ENCODE assay signal across 27 cellular contexts in genomic region chr11:95218149-95218548, GRCh38. TPM values are rescaled to one million over a fixed set of nuclear protein-coding genes. Genes with fewer than 3 reads are reported as not detected.
A peak's percentile ranks its signal among the peaks of the same experiment; 100 is the strongest.
DNase-seq lines count a peak whose midpoint lies in the region; ATAC-seq and TF ChIP-seq lines count a peak whose summit lies in the region.
"Had no signal": no experiment of that assay in that cellular context is flagged by ENCODE, and none has a peak within 500 bp of the region (broad histone marks: within the 10 kb centered on the region; RNA-seq: fewer than 3 reads in every experiment).

No MANE protein-coding gene starts in this region.

- no peak overlapping the region for H3K23ac ChIP-seq in trophoblast cell (ENCODE audit: low read length)

- no peak overlapping the region for H3K4me2 ChIP-seq in trophoblast cell (ENCODE audit: low read length)
- H3K4me2 ChIP-seq in hepatocyte = no peak overlapping the region
- H3K4me2 ChIP-seq: A549, BLaER1 had no signal

- no peaks in the 10 kb centered on the region for H3K9me2 ChIP-seq in hepatocyte (replicated peaks; ENCODE audit: insufficient read depth)

- ATAC-seq in activated naive CD4-positive, alpha-beta T cell treated with anti-CD3 and anti-CD28 coated beads, Interleukin-2, amount 50 U/mL, for 72 hours = no peak
- no peak for ATAC-seq in memory B cell (ENCODE audit: low read depth)
- no peak for ATAC-seq in HG03521 (IDR thresholded peaks at IDR 0.05; ENCODE audit: unreplicated experiment)
- ATAC-seq: A549, GM12878 had no signal

- H2BK5ac ChIP-seq in trophoblast cell (ENCODE audit: low read depth, low read length, poor library complexity) = no peak overlapping the region

- H3K79me2 ChIP-seq in trophoblast cell (ENCODE audit: control insufficient read depth, insufficient read depth, low read length, poor library complexity) (peaks cover 11% of the 10 kb centered on the region), hepatocyte (peaks cover 98% of the 10 kb centered on the region)

- H3K9me3 ChIP-seq in trophoblast cell (ENCODE audit: insufficient read depth, low read depth, low read length) (no peaks in the 10 kb centered on the region), hepatocyte (ENCODE audit: low read depth) (no peaks in the 10 kb centered on the region)
- H3K9me3 ChIP-seq: A549, BE2C had no signal

- H3K4ac ChIP-seq in trophoblast cell (ENCODE audit: low read depth, low read length) = peak overlapping the region; percentile 50

- H2AFZ ChIP-seq in trophoblast cell (ENCODE audit: insufficient read depth, low read length, poor library complexity) (no peak overlapping the region), hepatocyte (no peak overlapping the region)

- H3K9ac ChIP-seq in trophoblast cell (ENCODE audit: low read length) = no peak overlapping the region
- H3K9ac ChIP-seq: BLaER1 had no signal

- no peak overlapping the region for H2BK12ac ChIP-seq in trophoblast cell (ENCODE audit: low read length)

- no peak overlapping the region for H4K91ac ChIP-seq in trophoblast cell (ENCODE audit: low read depth, low read length)

- H2AK5ac ChIP-seq in trophoblast cell (ENCODE audit: low read length) = no peak overlapping the region

- no peaks in the 10 kb centered on the region for H3K79me1 ChIP-seq in trophoblast cell (ENCODE audit: low read length)

- peaks cover 52% of the 10 kb centered on the region for H3K4me1 Mint-ChIP-seq in activated naive CD4-positive, alpha-beta T cell treated with anti-CD3 and anti-CD28 coated beads, Interleukin-2, amount 50 U/mL, for 24 hours
- peaks cover 20% of the 10 kb centered on the region for H3K4me1 Mint-ChIP-seq in memory B cell
- H3K4me1 Mint-ChIP-seq in glutamatergic neuron (ENCODE audit: low read depth, unreplicated experiment) = peaks cover 23% of the 10 kb centered on the region

- DNase-seq in activated naive CD4-positive, alpha-beta T cell treated with anti-CD3 and anti-CD28 coated beads, Interleukin-2, amount 50 U/mL, for 72 hours (ENCODE audit: low spot score in 2 of 2) = no peak
- DNase-seq in memory B cell (ENCODE audit: low spot score in 2 of 2) (no peak), trophoblast cell (no peak), hepatocyte (ENCODE audit: low spot score) (no peak), glutamatergic neuron (no peak)
- DNase-seq: AML-193; BE2C; C1 segment of cervical spinal cord; CD4-positive, alpha-beta memory T cell; CD4-positive, CD25-positive, alpha-beta regulatory T cell; CD8-positive, alpha-beta memory T cell; COR-L47; DMS 273 treated with DMSO at 0.1 percent for 48 hours; DMS153; DMS53; DMS79; DND-41; EL; GDM1 had no signal

- no peaks in the 10 kb centered on the region for H3K9me3 Mint-ChIP-seq in activated naive CD4-positive, alpha-beta T cell treated with anti-CD3 and anti-CD28 coated beads, Interleukin-2, amount 50 U/mL, for 24 hours
- H3K9me3 Mint-ChIP-seq in activated naive CD4-positive, alpha-beta T cell treated with anti-CD3 and anti-CD28 coated beads, Interleukin-2, amount 50 U/mL, for 72 hours = peaks cover 0 to 4% of the 10 kb centered on the region in 2 donors
- H3K9me3 Mint-ChIP-seq in memory B cell (peaks cover 1% of the 10 kb centered on the region), glutamatergic neuron (ENCODE audit: unreplicated experiment) (no peaks in the 10 kb centered on the region)
- H3K9me3 Mint-ChIP-seq: CD4-positive, alpha-beta memory T cell; CD4-positive, CD25-positive, alpha-beta regulatory T cell; CD8-positive, alpha-beta memory T cell had no signal

- H3K27me3 Mint-ChIP-seq in activated naive CD4-positive, alpha-beta T cell treated with anti-CD3 and anti-CD28 coated beads, Interleukin-2, amount 50 U/mL, for 24 hours = no peaks in the 10 kb centered on the region
- H3K27me3 Mint-ChIP-seq in memory B cell = no peaks in the 10 kb centered on the region
- no peaks in the 10 kb centered on the region for H3K27me3 Mint-ChIP-seq in glutamatergic neuron (ENCODE audit: unreplicated experiment)
- H3K27me3 Mint-ChIP-seq: CD4-positive, alpha-beta memory T cell; CD4-positive, CD25-positive, alpha-beta regulatory T cell; CD8-positive, alpha-beta memory T cell had no signal

- H4K8ac ChIP-seq in trophoblast cell (ENCODE audit: low read depth, low read length) = no peak overlapping the region

- H2BK120ac ChIP-seq in trophoblast cell (ENCODE audit: insufficient read depth, low read length, poor library complexity) = no peak overlapping the region

- no peak overlapping the region for H3K18ac ChIP-seq in trophoblast cell (ENCODE audit: low read length)

- no peak overlapping the region for H3K14ac ChIP-seq in trophoblast cell (ENCODE audit: low read length)

- peak overlapping the region; percentile 41 for H3K27ac Mint-ChIP-seq in activated naive CD4-positive, alpha-beta T cell treated with anti-CD3 and anti-CD28 coated beads, Interleukin-2, amount 50 U/mL, for 24 hours
- no peak overlapping the region for H3K27ac Mint-ChIP-seq in activated naive CD4-positive, alpha-beta T cell treated with anti-CD3 and anti-CD28 coated beads, Interleukin-2, amount 50 U/mL, for 72 hours
- H3K27ac Mint-ChIP-seq in memory B cell (peak overlapping the region; percentile 55), glutamatergic neuron (ENCODE audit: unreplicated experiment) (no peak overlapping the region)
- H3K27ac Mint-ChIP-seq: CD14-positive monocyte; CD8-positive, alpha-beta memory T cell had no signal

- H3K27me3 ChIP-seq in trophoblast cell (ENCODE audit: insufficient read depth, low read length) = no peaks in the 10 kb centered on the region
- H3K27me3 ChIP-seq in hepatocyte = no peaks in the 10 kb centered on the region
- H3K27me3 ChIP-seq: BE2C, BLaER1 had no signal

- WGBS in trophoblast cell (ENCODE audit: extremely low coverage, insufficient coverage, insufficient read length) = no CpG with 5 or more reads among the region's 2 CpGs
- 99% methylated on average over 2 of the region's 2 CpGs for WGBS in hepatocyte (ENCODE audit: low lambda C conversion rate, missing lambda C conversion rate)

- peaks cover 90% of the 10 kb centered on the region for H4K20me1 ChIP-seq in hepatocyte (ENCODE audit: insufficient read depth, poor library complexity, severe bottlenecking)
- H4K20me1 ChIP-seq: BLaER1 had no signal

- H3K27ac ChIP-seq in trophoblast cell (ENCODE audit: low read depth, low read length) = no peak overlapping the region
- H3K27ac ChIP-seq in hepatocyte = no peak overlapping the region
- H3K27ac ChIP-seq: 22Rv1, A549, BLaER1 had no signal

- no peaks in the 10 kb centered on the region for H3K4me1 ChIP-seq in trophoblast cell (ENCODE audit: control insufficient read depth in 1 of 2, insufficient read depth in 2 of 2, low read length in 2 of 2)
- H3K4me1 ChIP-seq in hepatocyte (ENCODE audit: insufficient read depth) = no peaks in the 10 kb centered on the region
- H3K4me1 ChIP-seq: A549, BLaER1 had no signal

- no peak overlapping the region for H4K12ac ChIP-seq in trophoblast cell (ENCODE audit: low read depth, low read length)

- H3K4me3 ChIP-seq in trophoblast cell (ENCODE audit: low read depth, low read length) (no peak overlapping the region), hepatocyte (no peak overlapping the region)
- H3K4me3 ChIP-seq: A549, BLaER1, GM12878 had no signal

- no peak for TF ChIP-seq CTCF in hepatocyte (IDR thresholded peaks at IDR 0.05; ENCODE audit: poor library complexity)
- TF ChIP-seq CTCF in glutamatergic neuron (IDR thresholded peaks at IDR 0.05; ENCODE audit: partially characterized antibody, unreplicated experiment) = no peak

- H3K4me3 Mint-ChIP-seq in activated naive CD4-positive, alpha-beta T cell treated with anti-CD3 and anti-CD28 coated beads, Interleukin-2, amount 50 U/mL, for 24 hours = no peak overlapping the region
- H3K4me3 Mint-ChIP-seq in memory B cell = no peak overlapping the region
- H3K4me3 Mint-ChIP-seq in glutamatergic neuron (ENCODE audit: unreplicated experiment) = no peak overlapping the region
- H3K4me3 Mint-ChIP-seq: CD14-positive monocyte; CD4-positive, alpha-beta memory T cell; CD8-positive, alpha-beta memory T cell had no signal

- H3K36me3 ChIP-seq in trophoblast cell (ENCODE audit: control insufficient read depth in 1 of 2, insufficient read depth in 2 of 2, low read length in 2 of 2) (peaks cover 5 to 12% of the 10 kb centered on the region in 2 experiments), hepatocyte (replicated peaks; ENCODE audit: insufficient read depth, low read depth) (no peaks in the 10 kb centered on the region)
- H3K36me3 ChIP-seq: BE2C, BLaER1 had no signal

- peaks cover 10% of the 10 kb centered on the region for H3K36me3 Mint-ChIP-seq in activated naive CD4-positive, alpha-beta T cell treated with anti-CD3 and anti-CD28 coated beads, Interleukin-2, amount 50 U/mL, for 24 hours
- peaks cover 0 to 6% of the 10 kb centered on the region in 2 donors for H3K36me3 Mint-ChIP-seq in activated naive CD4-positive, alpha-beta T cell treated with anti-CD3 and anti-CD28 coated beads, Interleukin-2, amount 50 U/mL, for 72 hours
- H3K36me3 Mint-ChIP-seq in memory B cell (peaks cover 14% of the 10 kb centered on the region), glutamatergic neuron (ENCODE audit: unreplicated experiment) (no peaks in the 10 kb centered on the region)

RNA-seq across cellular contexts. Expression of gene SESN3, which starts 12.9 kb away (rescaled TPM):
- total RNA-seq in activated naive CD4-positive, alpha-beta T cell treated with anti-CD3 and anti-CD28 coated beads, Interleukin-2, amount 50 U/mL, for 72 hours = 10 to 100 TPM; 20.5 to 26.9 TPM
- 87.0 and 96.4 TPM in 2 replicates for polyA plus RNA-seq in trophoblast cell (2013)
- total RNA-seq in hepatocyte (106 and 107 TPM in 2 replicates), glutamatergic neuron (ENCODE audit: unreplicated experiment) (213 TPM)
- polyA plus RNA-seq in hepatocyte = 8.1 and 8.9 TPM in 2 replicates
- total RNA-seq: A172 had no signal

Comparison
In these comparisons a context has a peak if more than half of its experiments do, and no peak if none do; other contexts are left out.
1. H3K27ac Mint-ChIP-seq: peak in activated naive CD4-positive, alpha-beta T cell treated with anti-CD3 and anti-CD28 coated beads, Interleukin-2, amount 50 U/mL, for 24 hours (single experiment) and memory B cell (single experiment); none in activated naive CD4-positive, alpha-beta T cell treated with anti-CD3 and anti-CD28 coated beads, Interleukin-2, amount 50 U/mL, for 72 hours (0 of 2) and glutamatergic neuron (single experiment).